30 cellular contexts compared by ENCODE assay signal in genomic region chr2:121705390-121705789, GRCh38.
"Had no signal": no experiment of that assay in that cellular context is flagged by ENCODE, and none has a peak within 500 bp of the region (broad histone marks: within the 10 kb centered on the region; RNA-seq: fewer than 3 reads in every experiment).

No MANE protein-coding gene starts in this region.

- H3K4me3 ChIP-seq: adrenal gland, cardiac muscle cell, left lung, lower lobe of right lung, mucosa of descending colon, right lobe of liver, skin epidermis, uterus had no signal

- H3K4me1 ChIP-seq: adrenal gland, right lobe of liver, uterus had no signal

- H3K36me3 Mint-ChIP-seq: activated naive CD8-positive, alpha-beta T cell; brain; natural killer cell treated with Interleukin-12 subunit alpha and Interleukin-12 subunit beta and Interleukin-15 and Interleukin-18, amount 100 ng/mL, for 72 hours; stimulated activated memory B cell treated with anti-CD40 and anti-IgM and Interleukin-4, amounts not matched to agents 10 μg/mL and 1 μg/mL and 100 μg/mL, for 72 hours; type B pancreatic cell had no signal

- H3K27me3 Mint-ChIP-seq: activated CD8-positive, alpha-beta T cell treated with anti-CD3 and anti-CD28 coated beads for 36 hours; activated naive CD8-positive, alpha-beta T cell; natural killer cell treated with Interleukin-12 subunit alpha and Interleukin-12 subunit beta and Interleukin-15 and Interleukin-18, amount 100 ng/mL, for 72 hours; progenitor cell of endocrine pancreas; stimulated activated memory B cell treated with anti-CD40 and anti-IgM and Interleukin-4, amounts not matched to agents 10 μg/mL and 1 μg/mL and 100 μg/mL, for 72 hours; stimulated activated naive CD8-positive, alpha-beta T cell treated with anti-CD3 and anti-CD28 coated beads, Interleukin-15, amount 100 ng/mL, for 72 hours; type B pancreatic cell had no signal

- H3K27ac ChIP-seq: adrenal gland, cardiac muscle cell, epithelial cell of prostate, left lung, lower lobe of right lung, right lobe of liver, skin epidermis, uterus had no signal

- H3K36me3 ChIP-seq: adrenal gland, cardiac muscle cell, left lung, lower lobe of right lung, right lobe of liver, uterus had no signal

- ATAC-seq: activated CD8-positive, alpha-beta T cell treated with anti-CD3 and anti-CD28 coated beads for 36 hours; left lung; lower lobe of right lung; mucosa of descending colon; natural killer cell treated with Interleukin-12 subunit alpha and Interleukin-12 subunit beta and Interleukin-15 and Interleukin-18, amount 100 ng/mL, for 72 hours; right lobe of liver; stimulated activated memory B cell treated with anti-CD40 and anti-IgM and Interleukin-4, amounts not matched to agents 10 μg/mL and 1 μg/mL and 100 μg/mL, for 72 hours; stimulated activated naive CD8-positive, alpha-beta T cell treated with anti-CD3 and anti-CD28 coated beads, Interleukin-15, amount 100 ng/mL, for 72 hours had no signal

- H3K4me3 Mint-ChIP-seq: activated CD4-positive, alpha-beta T cell treated with anti-CD3 and anti-CD28 coated beads, Interleukin-2, amount 10 ng/mL, durations not matched to agents 7 days and 5 days; activated CD8-positive, alpha-beta T cell treated with anti-CD3 and anti-CD28 coated beads for 36 hours; activated naive CD8-positive, alpha-beta T cell; brain; natural killer cell treated with Interleukin-12 subunit alpha and Interleukin-12 subunit beta and Interleukin-15 and Interleukin-18, amount 100 ng/mL, for 72 hours; stimulated activated memory B cell treated with anti-CD40 and anti-IgM and Interleukin-4, amounts not matched to agents 10 μg/mL and 1 μg/mL and 100 μg/mL, for 72 hours; stimulated activated naive CD8-positive, alpha-beta T cell treated with anti-CD3 and anti-CD28 coated beads, Interleukin-15, amount 100 ng/mL, for 72 hours; T-helper 1 cell treated with Interleukin-12 subunit alpha and Interleukin-12 subunit beta and Interleukin-4 antibody, amounts not matched to agents 30 μg/mL and 1 μg/mL, for 36 hours; type B pancreatic cell had no signal

- H3K27ac Mint-ChIP-seq: activated CD4-positive, alpha-beta T cell treated with anti-CD3 and anti-CD28 coated beads, Interleukin-2, amount 10 ng/mL, durations not matched to agents 7 days and 5 days; activated CD8-positive, alpha-beta T cell treated with anti-CD3 and anti-CD28 coated beads for 36 hours; activated naive CD8-positive, alpha-beta T cell; brain; natural killer cell treated with Interleukin-12 subunit alpha and Interleukin-12 subunit beta and Interleukin-15 and Interleukin-18, amount 100 ng/mL, for 72 hours; progenitor cell of endocrine pancreas; stimulated activated memory B cell treated with anti-CD40 and anti-IgM and Interleukin-4, amounts not matched to agents 10 μg/mL and 1 μg/mL and 100 μg/mL, for 72 hours; stimulated activated naive CD8-positive, alpha-beta T cell treated with anti-CD3 and anti-CD28 coated beads, Interleukin-15, amount 100 ng/mL, for 72 hours; T-helper 1 cell treated with Interleukin-12 subunit alpha and Interleukin-12 subunit beta and Interleukin-4 antibody, amounts not matched to agents 30 μg/mL and 1 μg/mL, for 36 hours; type B pancreatic cell had no signal

- H3K27me3 ChIP-seq: adrenal gland, cardiac muscle cell, left lung, right lobe of liver, uterus had no signal

- DNase-seq: activated CD4-positive, alpha-beta T cell treated with anti-CD3 and anti-CD28 coated beads for 1 hour; activated CD4-positive, alpha-beta T cell treated with anti-CD3 and anti-CD28 coated beads, Interleukin-2, amount 10 ng/mL, durations not matched to agents 7 days and 5 days; activated CD8-positive, alpha-beta T cell treated with anti-CD3 and anti-CD28 coated beads for 36 hours; activated naive CD4-positive, alpha-beta T cell; activated T-cell treated with anti-CD3 and anti-CD28 coated beads, Interleukin-2, amount 50 U/mL, for 48 hours; adrenal gland; cortex of kidney; left lung; lower lobe of right lung; mesendoderm; mucosa of descending colon; stimulated activated CD4-positive, alpha-beta T cell treated with anti-CD3 and anti-CD28 coated beads, Interleukin-4, amount 100 ng/mL, for 24 hours; stimulated activated naive CD8-positive, alpha-beta T cell treated with anti-CD3 and anti-CD28 coated beads, Interleukin-15, amount 100 ng/mL, for 72 hours; substantia nigra; SW 1271; T1000; uterus had no signal

- H3K9me3 Mint-ChIP-seq: activated CD4-positive, alpha-beta T cell treated with anti-CD3 and anti-CD28 coated beads, Interleukin-2, amount 10 ng/mL, durations not matched to agents 7 days and 5 days; activated CD8-positive, alpha-beta T cell treated with anti-CD3 and anti-CD28 coated beads for 36 hours; brain; natural killer cell treated with Interleukin-12 subunit alpha and Interleukin-12 subunit beta and Interleukin-15 and Interleukin-18, amount 100 ng/mL, for 72 hours; stimulated activated memory B cell treated with anti-CD40 and anti-IgM and Interleukin-4, amounts not matched to agents 10 μg/mL and 1 μg/mL and 100 μg/mL, for 72 hours; stimulated activated naive CD8-positive, alpha-beta T cell treated with anti-CD3 and anti-CD28 coated beads, Interleukin-15, amount 100 ng/mL, for 72 hours; T-helper 1 cell treated with Interleukin-12 subunit alpha and Interleukin-12 subunit beta and Interleukin-4 antibody, amounts not matched to agents 30 μg/mL and 1 μg/mL, for 36 hours; type B pancreatic cell had no signal

- H3K9me3 ChIP-seq: adrenal gland, left lung, lower lobe of right lung, mucosa of descending colon, right lobe of liver, uterus had no signal

- FAIRE-seq: frontal cortex, islet of Langerhans had no signal
